Comparison of ENCODE assay signal across 23 cellular contexts in the genomic region with DNA sequence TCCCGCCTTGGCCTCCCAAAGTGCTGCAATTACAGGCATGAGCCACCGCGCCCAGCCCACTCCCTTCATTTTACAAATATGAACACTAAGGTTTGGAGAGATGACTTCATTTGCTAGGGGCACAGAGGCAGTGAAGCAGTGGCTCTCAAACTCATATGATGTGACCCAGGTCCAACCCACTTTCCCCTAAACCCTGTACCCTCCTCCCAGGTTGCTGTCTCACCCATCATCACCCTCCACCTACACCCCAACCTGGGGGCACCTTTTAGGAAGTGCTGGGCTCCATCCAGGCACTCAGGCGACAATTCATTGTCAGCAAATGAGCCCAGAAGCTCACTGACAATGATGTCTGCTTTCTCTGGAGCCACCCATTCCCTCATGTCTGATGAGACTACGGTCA. TPM values are rescaled to one million over a fixed set of nuclear protein-coding genes. Genes with fewer than 3 reads are reported as not detected.
DNase-seq lines count a peak whose midpoint lies in the region; ATAC-seq, FAIRE-seq and TF ChIP-seq lines count a peak whose summit lies in the region.
"Had no signal": no experiment of that assay in that cellular context is flagged by ENCODE, and none has a peak within 500 bp of the region (broad histone marks: within the 10 kb centered on the region; RNA-seq: fewer than 3 reads in every experiment).

No MANE protein-coding gene starts in this region.

- WGBS in HepG2 (ENCODE audit: low lambda C conversion rate): over 99% methylated on average over 5 of the region's 5 CpGs
- WGBS in right lobe of liver (ENCODE audit: insufficient coverage, low coverage, low lambda C conversion rate, missing lambda C conversion rate): 95% methylated on average over 5 of the region's 5 CpGs

- peaks cover 22% of the 10 kb centered on the region for H3K36me3 Mint-ChIP-seq in chondrocyte (ENCODE audit: low read depth)
- peaks cover 62% of the 10 kb centered on the region for H3K36me3 Mint-ChIP-seq in activated CD8-positive, alpha-beta T cell treated with anti-CD3 and anti-CD28 coated beads, Interleukin-2, amount 10 ng/mL, durations not matched to agents 7 days and 5 days (ENCODE audit: low read depth)
- H3K36me3 Mint-ChIP-seq in MCF 10A (ENCODE audit: insufficient read depth, unreplicated experiment): peaks cover 92% of the 10 kb centered on the region

- no peak for FAIRE-seq in HepG2 (lab: Jason Lieb, UNC)
- FAIRE-seq: A204.1, D721Med, G401.6, GM12891, GM19239 had no signal

- H3K36me3 ChIP-seq in HepG2 (replicated peaks in 1 of 2; ENCODE audit: control insufficient read depth in 1 of 2, insufficient read depth in 2 of 2, low read length in 2 of 2) (peaks cover 62 to 82% of the 10 kb centered on the region in 2 experiments), right lobe of liver (peaks cover 0 to 62% (median 21%) of the 10 kb centered on the region in 4 donors), BLaER1 (peaks cover 79% of the 10 kb centered on the region)

- in situ Hi-C loops in HepG2 (cut with HindIII; ENCODE audit: extremely low pct_ligation_motif_present, low pct_unique_long_range_greater_than_20kb): no loop called here

- H3K9ac ChIP-seq in HepG2 (ENCODE audit: insufficient read depth, low read depth, low read length) (no peak overlapping the region), BLaER1 (no peak overlapping the region)

- no peak for TF ChIP-seq POLR2A in HepG2 (IDR thresholded peaks at IDR 0.05; ENCODE audit: insufficient read depth in 1 of 2, low read depth in 2 of 2, low read length in 2 of 2)
- TF ChIP-seq POLR2A in right lobe of liver (IDR thresholded peaks at IDR 0.05): no peak

- DNase-seq in HepG2 (ENCODE audit: low spot score): no peak
- DNase-seq in right lobe of liver: no peak
- DNase-seq in RWPE1 (ENCODE audit: low spot score): no peak
- DNase-seq in chondrocyte (ENCODE audit: low spot score): peak; percentile 43
- no peak for DNase-seq in activated CD8-positive, alpha-beta T cell treated with anti-CD3 and anti-CD28 coated beads, Interleukin-2, amount 10 ng/mL, durations not matched to agents 7 days and 5 days
- DNase-seq in MCF 10A (ENCODE audit: unreplicated experiment): no peak
- DNase-seq in NCI-H187 treated with DMSO at 0.1 percent for 48 hours (lab: John Stamatoyannopoulos, UW): no peak
- DNase-seq: 8988T; AML-193; Caco-2; Calu3; CD4-positive, alpha-beta T cell; CD8-positive, alpha-beta T cell; DMS79 treated with DMSO at 0.1 percent for 48 hours; GF-D8 had no signal

- H3K27ac ChIP-seq in HepG2 (ENCODE audit: extremely low read length, insufficient read depth, low read length) (no peak overlapping the region), right lobe of liver (no peak overlapping the region), BLaER1 (no peak overlapping the region), RWPE1 (0 out of 2 replicates have a peak overlapping the region, but pooled peaks have one; percentile 7)
- H3K27ac ChIP-seq: C4-2B had no signal

- H3K79me2 ChIP-seq in HepG2 (ENCODE audit: insufficient read depth, low read length): peaks cover 17% of the 10 kb centered on the region

- no peak for TF ChIP-seq RAD21 in HepG2 (CRISPR knock-in tag; IDR thresholded peaks at IDR 0.05)

- H4K20me1 ChIP-seq in HepG2 (ENCODE audit: insufficient read depth, low read length) (no peaks in the 10 kb centered on the region), BLaER1 (no peaks in the 10 kb centered on the region)

- H3K9me3 Mint-ChIP-seq in chondrocyte (ENCODE audit: low read depth) (no peaks in the 10 kb centered on the region), MCF 10A (ENCODE audit: unreplicated experiment) (no peaks in the 10 kb centered on the region)
- no peaks in the 10 kb centered on the region for H3K9me3 Mint-ChIP-seq in activated CD8-positive, alpha-beta T cell treated with anti-CD3 and anti-CD28 coated beads, Interleukin-2, amount 10 ng/mL, durations not matched to agents 7 days and 5 days (ENCODE audit: insufficient read depth)
- H3K9me3 Mint-ChIP-seq: CD4-positive, alpha-beta T cell; CD8-positive, alpha-beta T cell had no signal

- H3K27me3 Mint-ChIP-seq in chondrocyte (ENCODE audit: low read depth): no peaks in the 10 kb centered on the region
- no peaks in the 10 kb centered on the region for H3K27me3 Mint-ChIP-seq in activated CD8-positive, alpha-beta T cell treated with anti-CD3 and anti-CD28 coated beads, Interleukin-2, amount 10 ng/mL, durations not matched to agents 7 days and 5 days (ENCODE audit: low read depth)
- no peaks in the 10 kb centered on the region for H3K27me3 Mint-ChIP-seq in MCF 10A (ENCODE audit: insufficient read depth, unreplicated experiment)
- H3K27me3 Mint-ChIP-seq: B cell had no signal

- ATAC-seq in HepG2 (no peak), right lobe of liver (no peak)
- no peak for ATAC-seq in activated CD8-positive, alpha-beta T cell treated with anti-CD3 and anti-CD28 coated beads, Interleukin-2, amount 10 ng/mL, durations not matched to agents 7 days and 5 days
- ATAC-seq: CD8-positive, alpha-beta T cell had no signal

- no peak overlapping the region for H2AFZ ChIP-seq in HepG2 (ENCODE audit: low read length)

- H3K4me2 ChIP-seq in HepG2 (ENCODE audit: low read depth, low read length) (no peak overlapping the region), BLaER1 (peak overlapping the region; percentile 28; the same call in 1 of the 2 replicates)

- peaks cover 22% of the 10 kb centered on the region for H3K4me1 ChIP-seq in HepG2 (ENCODE audit: insufficient read depth, low read length)
- peaks cover 0 to 17% (median 0%) of the 10 kb centered on the region in 4 donors for H3K4me1 ChIP-seq in right lobe of liver
- peaks cover 53% of the 10 kb centered on the region for H3K4me1 ChIP-seq in BLaER1

- H3K4me1 Mint-ChIP-seq in chondrocyte (ENCODE audit: low read depth) (peaks cover 21% of the 10 kb centered on the region), MCF 10A (ENCODE audit: insufficient read depth, unreplicated experiment) (peaks cover 39% of the 10 kb centered on the region)
- peaks cover 37% of the 10 kb centered on the region for H3K4me1 Mint-ChIP-seq in activated CD8-positive, alpha-beta T cell treated with anti-CD3 and anti-CD28 coated beads, Interleukin-2, amount 10 ng/mL, durations not matched to agents 7 days and 5 days (ENCODE audit: low read depth)

- intact Hi-C loops in HepG2 (cut with micrococcal nuclease; ENCODE audit: unreplicated experiment) (no loop called here), right lobe of liver (cut with DNase I) (no loop called here), MCF 10A (cut with micrococcal nuclease) (no loop called here)

- H3K4me3 Mint-ChIP-seq in chondrocyte (ENCODE audit: unreplicated experiment) (no peak overlapping the region), MCF 10A (ENCODE audit: unreplicated experiment) (no peak overlapping the region)
- H3K4me3 Mint-ChIP-seq in activated CD8-positive, alpha-beta T cell treated with anti-CD3 and anti-CD28 coated beads, Interleukin-2, amount 10 ng/mL, durations not matched to agents 7 days and 5 days: no peak overlapping the region
- H3K4me3 Mint-ChIP-seq: B cell; CD4-positive, alpha-beta T cell; CD8-positive, alpha-beta T cell had no signal

- H3K4me3 ChIP-seq in HepG2 (replicated peaks in 1 of 3; ENCODE audit: insufficient read depth in 1 of 3, low read depth in 2 of 3, low read length in 3 of 3): no peak overlapping the region
- H3K4me3 ChIP-seq in right lobe of liver: no peak overlapping the region
- no peak overlapping the region for H3K4me3 ChIP-seq in BLaER1

- no peaks in the 10 kb centered on the region; a peak in 1 of 5 replicates for H3K27me3 ChIP-seq in HepG2 (ENCODE audit: control insufficient read depth in 1 of 2, insufficient read depth in 2 of 2, low read length in 2 of 2)
- H3K27me3 ChIP-seq in right lobe of liver: no peaks in the 10 kb centered on the region
- no peaks in the 10 kb centered on the region for H3K27me3 ChIP-seq in BLaER1

- POLR2A ChIA-PET in HepG2 (lab: Yijun Ruan, JAX): interaction anchor here (1.2 kb wide), 1 partner anchor 33 kb away, joined by 4 read pairs; the partner anchor contains the start of gene HAUS4
- POLR2A ChIA-PET in RWPE1 (lab: Yijun Ruan, JAX; ENCODE audit: low non-redundant PET): no interaction called here
- POLR2A ChIA-PET in activated CD8-positive, alpha-beta T cell treated with anti-CD3 and anti-CD28 coated beads, Interleukin-2, amount 10 ng/mL, durations not matched to agents 7 days and 5 days (lab: Charles Lee): no interaction called here
- POLR2A ChIA-PET in MCF 10A (lab: Yijun Ruan, JAX): no interaction called here

- TF ChIP-seq CTCF in HepG2 (CRISPR knock-in tag; IDR thresholded peaks at IDR 0.05): no peak
- TF ChIP-seq CTCF in right lobe of liver (IDR thresholded peaks at IDR 0.05): no peak
- TF ChIP-seq CTCF in RWPE1 (conservative IDR thresholded peaks at IDR 0.05; ENCODE audit: low read depth): no peak
- no peak for TF ChIP-seq CTCF in chondrocyte (IDR thresholded peaks at IDR 0.05)
- no peak for TF ChIP-seq CTCF in MCF 10A (IDR thresholded peaks at IDR 0.05; ENCODE audit: unreplicated experiment)

- CTCF ChIA-PET in HepG2 (lab: Yijun Ruan, JAX; ENCODE audit: low intra/inter-chr PET ratio, low total read pairs): no interaction called here
- CTCF ChIA-PET in RWPE1 (lab: Yijun Ruan, JAX): no interaction called here
- CTCF ChIA-PET in activated CD8-positive, alpha-beta T cell treated with anti-CD3 and anti-CD28 coated beads, Interleukin-2, amount 10 ng/mL, durations not matched to agents 7 days and 5 days (lab: Charles Lee): no interaction called here
- CTCF ChIA-PET in MCF 10A (lab: Yijun Ruan, JAX): interaction anchor here (0.6 to 1.1 kb wide), 3 partner anchors 37 to 64 kb away, joined by 3 to 4 read pairs (median 4); no protein-coding TSS in a partner anchor

- H3K9me3 ChIP-seq in HepG2 (ENCODE audit: low read length) (no peaks in the 10 kb centered on the region), right lobe of liver (no peaks in the 10 kb centered on the region), BLaER1 (no peaks in the 10 kb centered on the region)
- H3K9me3 ChIP-seq: Caco-2 had no signal

- BruUV-seq in HepG2 (replicated peaks; lab: Mats Ljungman, UMichigan) (no TSS peak), MCF 10A (replicated peaks; lab: Mats Ljungman, UMichigan) (no TSS peak)

- H3K27ac Mint-ChIP-seq in chondrocyte (ENCODE audit: unreplicated experiment) (no peak overlapping the region), MCF 10A (ENCODE audit: low read depth, unreplicated experiment) (no peak overlapping the region)
- no peak overlapping the region for H3K27ac Mint-ChIP-seq in activated CD8-positive, alpha-beta T cell treated with anti-CD3 and anti-CD28 coated beads, Interleukin-2, amount 10 ng/mL, durations not matched to agents 7 days and 5 days
- H3K27ac Mint-ChIP-seq: B cell; CD4-positive, alpha-beta T cell; CD8-positive, alpha-beta T cell had no signal

- TF ChIP-seq EP300 in HepG2 (IDR thresholded peaks at IDR 0.05; ENCODE audit: low read depth in 2 of 2, low read length in 2 of 2): no peak
- no peak for TF ChIP-seq EP300 in HepG2 (CRISPR knock-in tag; IDR thresholded peaks at IDR 0.05; ENCODE audit: borderline replicate concordance)

RNA-seq across cellular contexts. Expression of gene RBM23, which starts 4.8 kb away (rescaled TPM):
- total RNA-seq in HepG2 (2016; rRNA removed; fragmentation: Illumina TruSeq; extraction: Trizol) (0.52 and 1.5 TPM in 2 replicates), right lobe of liver (10 to 100 TPM; 22.2 to 38.0 (median 34.0) TPM), chondrocyte (51.3 to 72.0 TPM (median 53.1 TPM) in 3 replicates), MCF 10A (2022) (57.6 and 60.6 TPM in 2 replicates)
- 1.3 and 3.6 TPM in 2 replicates for total RNA-seq in HepG2 (2016; cell fraction: cytosol; rRNA removed; fragmentation: Illumina TruSeq; extraction: Trizol; ENCODE audit: low read depth)
- 0.61 and 1.6 TPM in 2 replicates for total RNA-seq in HepG2 (2016; cell fraction: insoluble cytoplasmic fraction; rRNA removed; fragmentation: Illumina TruSeq; extraction: Trizol)
- 0.71 and 0.76 TPM in 2 replicates for total RNA-seq in HepG2 (2016; cell fraction: membrane; rRNA removed; fragmentation: Illumina TruSeq; extraction: Trizol)
- total RNA-seq in HepG2 (2016; cell fraction: nucleus; rRNA removed; fragmentation: Illumina TruSeq; extraction: Trizol): 1.2 and 2.0 TPM in 2 replicates
- polyA plus RNA-seq in HepG2 (2011; rRNA removed): 2.1 and 2.9 TPM in 2 replicates
- 0.87 and 0.90 TPM in 2 replicates for polyA plus RNA-seq in HepG2 (2011; cell fraction: cytosol; rRNA removed)
- 7.7 and 10.1 TPM in 2 replicates for polyA plus RNA-seq in HepG2 (2011; cell fraction: nucleus; rRNA removed)
- polyA plus RNA-seq in HepG2 (2012): 2.0 and 2.8 TPM in 2 replicates
- polyA plus RNA-seq in HepG2 (2016; cell fraction: cytosol; fragmentation: Illumina TruSeq; extraction: Trizol; ENCODE audit: low read depth): 0.17 and 0.28 TPM in 2 replicates
- 0.76 and 1.0 TPM in 2 replicates for polyA plus RNA-seq in HepG2 (2016; cell fraction: insoluble cytoplasmic fraction; fragmentation: Illumina TruSeq; extraction: Trizol; ENCODE audit: low read depth)
- polyA plus RNA-seq in HepG2 (2016; cell fraction: membrane; fragmentation: Illumina TruSeq; extraction: Trizol; ENCODE audit: low read depth): 0.27 and 0.43 TPM in 2 replicates
- polyA plus RNA-seq in HepG2 (2016; cell fraction: nucleus; fragmentation: Illumina TruSeq; extraction: Trizol; ENCODE audit: insufficient read depth, low read depth): 3.6 and 4.3 TPM in 2 replicates
- polyA minus RNA-seq in HepG2 (2011; rRNA and poly(A)+ RNA removed; ENCODE audit: low replicate concordance): 5.4 and 70.7 TPM in 2 replicates
- 0.97 and 1.6 TPM in 2 replicates for polyA minus RNA-seq in HepG2 (2011; cell fraction: cytosol; rRNA and poly(A)+ RNA removed)
- 14.7 and 14.8 TPM in 2 replicates for polyA minus RNA-seq in HepG2 (2011; cell fraction: nucleus; rRNA and poly(A)+ RNA removed)
- total RNA-seq in activated CD8-positive, alpha-beta T cell treated with anti-CD3 and anti-CD28 coated beads, Interleukin-2, amount 10 ng/mL, durations not matched to agents 7 days and 5 days: 10 to 100 TPM; 77.1 to 81.2 TPM

RNA-seq across cellular contexts. Expression of gene PRMT5, which starts 5.4 kb away (rescaled TPM):
- total RNA-seq in HepG2 (2016; rRNA removed; fragmentation: Illumina TruSeq; extraction: Trizol): 210 and 289 TPM in 2 replicates
- total RNA-seq in HepG2 (2016; cell fraction: cytosol; rRNA removed; fragmentation: Illumina TruSeq; extraction: Trizol; ENCODE audit: low read depth): 154 and 171 TPM in 2 replicates
- 224 and 314 TPM in 2 replicates for total RNA-seq in HepG2 (2016; cell fraction: insoluble cytoplasmic fraction; rRNA removed; fragmentation: Illumina TruSeq; extraction: Trizol)
- total RNA-seq in HepG2 (2016; cell fraction: membrane; rRNA removed; fragmentation: Illumina TruSeq; extraction: Trizol): 131 and 139 TPM in 2 replicates
- total RNA-seq in HepG2 (2016; cell fraction: nucleus; rRNA removed; fragmentation: Illumina TruSeq; extraction: Trizol): 137 and 144 TPM in 2 replicates
- 329 and 354 TPM in 2 replicates for polyA plus RNA-seq in HepG2 (2011; rRNA removed)
- polyA plus RNA-seq in HepG2 (2011; cell fraction: cytosol; rRNA removed): 348 and 362 TPM in 2 replicates
- polyA plus RNA-seq in HepG2 (2011; cell fraction: nucleus; rRNA removed): 327 and 362 TPM in 2 replicates
- polyA plus RNA-seq in HepG2 (2012): 137 and 192 TPM in 2 replicates
- 39.5 and 40.9 TPM in 2 replicates for polyA plus RNA-seq in HepG2 (2016; cell fraction: cytosol; fragmentation: Illumina TruSeq; extraction: Trizol; ENCODE audit: low read depth)
- polyA plus RNA-seq in HepG2 (2016; cell fraction: insoluble cytoplasmic fraction; fragmentation: Illumina TruSeq; extraction: Trizol; ENCODE audit: low read depth): 294 and 308 TPM in 2 replicates
- 72.5 and 74.3 TPM in 2 replicates for polyA plus RNA-seq in HepG2 (2016; cell fraction: membrane; fragmentation: Illumina TruSeq; extraction: Trizol; ENCODE audit: low read depth)
- 212 and 229 TPM in 2 replicates for polyA plus RNA-seq in HepG2 (2016; cell fraction: nucleus; fragmentation: Illumina TruSeq; extraction: Trizol; ENCODE audit: insufficient read depth, low read depth)
- 563 and 739 TPM in 2 replicates for polyA minus RNA-seq in HepG2 (2011; rRNA and poly(A)+ RNA removed; ENCODE audit: low replicate concordance)
- polyA minus RNA-seq in HepG2 (2011; cell fraction: cytosol; rRNA and poly(A)+ RNA removed): 136 and 191 TPM in 2 replicates
- 169 and 174 TPM in 2 replicates for polyA minus RNA-seq in HepG2 (2011; cell fraction: nucleus; rRNA and poly(A)+ RNA removed)
- total RNA-seq in right lobe of liver: 10 to 100 TPM; 22.5 to 32.1 (median 25.7) TPM
- 42.0 to 59.5 TPM (median 50.4 TPM) in 3 replicates for total RNA-seq in chondrocyte
- total RNA-seq in activated CD8-positive, alpha-beta T cell treated with anti-CD3 and anti-CD28 coated beads, Interleukin-2, amount 10 ng/mL, durations not matched to agents 7 days and 5 days: 10 to 100 TPM; 55.5 to 64.9 TPM
- total RNA-seq in MCF 10A (2022): 175 and 201 TPM in 2 replicates

RNA-seq across cellular contexts. Expression of gene HAUS4, which starts 33.1 kb away (rescaled TPM):
- total RNA-seq in HepG2 (2016; rRNA removed; fragmentation: Illumina TruSeq; extraction: Trizol) (130 and 141 TPM in 2 replicates), right lobe of liver (10 to 100 TPM in 4 of 6 experiments, 1 to 10 TPM in 2; 6.8 to 17.9 (median 12.4) TPM), chondrocyte (27.6 to 35.2 TPM (median 29.3 TPM) in 3 replicates), MCF 10A (2022) (39.0 and 44.4 TPM in 2 replicates)
- 124 and 143 TPM in 2 replicates for total RNA-seq in HepG2 (2016; cell fraction: cytosol; rRNA removed; fragmentation: Illumina TruSeq; extraction: Trizol; ENCODE audit: low read depth)
- total RNA-seq in HepG2 (2016; cell fraction: insoluble cytoplasmic fraction; rRNA removed; fragmentation: Illumina TruSeq; extraction: Trizol): 128 and 148 TPM in 2 replicates
- total RNA-seq in HepG2 (2016; cell fraction: membrane; rRNA removed; fragmentation: Illumina TruSeq; extraction: Trizol): 134 and 154 TPM in 2 replicates
- 82.9 and 84.6 TPM in 2 replicates for total RNA-seq in HepG2 (2016; cell fraction: nucleus; rRNA removed; fragmentation: Illumina TruSeq; extraction: Trizol)
- 64.7 and 74.4 TPM in 2 replicates for polyA plus RNA-seq in HepG2 (2011; rRNA removed)
- polyA plus RNA-seq in HepG2 (2011; cell fraction: cytosol; rRNA removed): 49.6 and 52.3 TPM in 2 replicates
- polyA plus RNA-seq in HepG2 (2011; cell fraction: nucleus; rRNA removed): 90.4 and 93.9 TPM in 2 replicates
- 58.5 and 83.9 TPM in 2 replicates for polyA plus RNA-seq in HepG2 (2012)
- 42.0 and 47.4 TPM in 2 replicates for polyA plus RNA-seq in HepG2 (2016; cell fraction: cytosol; fragmentation: Illumina TruSeq; extraction: Trizol; ENCODE audit: low read depth)
- polyA plus RNA-seq in HepG2 (2016; cell fraction: insoluble cytoplasmic fraction; fragmentation: Illumina TruSeq; extraction: Trizol; ENCODE audit: low read depth): 106 and 115 TPM in 2 replicates
- polyA plus RNA-seq in HepG2 (2016; cell fraction: membrane; fragmentation: Illumina TruSeq; extraction: Trizol; ENCODE audit: low read depth): 86.6 and 89.8 TPM in 2 replicates
- polyA plus RNA-seq in HepG2 (2016; cell fraction: nucleus; fragmentation: Illumina TruSeq; extraction: Trizol; ENCODE audit: insufficient read depth, low read depth): 118 and 127 TPM in 2 replicates
- 39.3 and 43.1 TPM in 2 replicates for polyA minus RNA-seq in HepG2 (2011; rRNA and poly(A)+ RNA removed; ENCODE audit: low replicate concordance)
- polyA minus RNA-seq in HepG2 (2011; cell fraction: cytosol; rRNA and poly(A)+ RNA removed): 27.3 and 39.3 TPM in 2 replicates
- polyA minus RNA-seq in HepG2 (2011; cell fraction: nucleus; rRNA and poly(A)+ RNA removed): 50.6 and 59.4 TPM in 2 replicates
- total RNA-seq in activated CD8-positive, alpha-beta T cell treated with anti-CD3 and anti-CD28 coated beads, Interleukin-2, amount 10 ng/mL, durations not matched to agents 7 days and 5 days: 10 to 100 TPM; 74.7 to 79.1 TPM

RNA-seq across cellular contexts. Expression of gene REM2, which starts 40.7 kb away (rescaled TPM):
- not detected in 2 replicates for total RNA-seq in HepG2 (2016; rRNA removed; fragmentation: Illumina TruSeq; extraction: Trizol)
- total RNA-seq in HepG2 (2016; cell fraction: cytosol; rRNA removed; fragmentation: Illumina TruSeq; extraction: Trizol; ENCODE audit: low read depth): not detected in 2 replicates
- not detected in 2 replicates for total RNA-seq in HepG2 (2016; cell fraction: insoluble cytoplasmic fraction; rRNA removed; fragmentation: Illumina TruSeq; extraction: Trizol)
- total RNA-seq in HepG2 (2016; cell fraction: membrane; rRNA removed; fragmentation: Illumina TruSeq; extraction: Trizol): not detected in 2 replicates
- not detected in 2 replicates for total RNA-seq in HepG2 (2016; cell fraction: nucleus; rRNA removed; fragmentation: Illumina TruSeq; extraction: Trizol)
- 0.20 and 0.31 TPM in 2 replicates for polyA plus RNA-seq in HepG2 (2011; rRNA removed)
- 0.04 and 0.05 TPM in 2 replicates for polyA plus RNA-seq in HepG2 (2011; cell fraction: cytosol; rRNA removed)
- 1.1 and 1.9 TPM in 2 replicates for polyA plus RNA-seq in HepG2 (2011; cell fraction: nucleus; rRNA removed)
- 0.21 and 0.67 TPM in 2 replicates for polyA plus RNA-seq in HepG2 (2012)
- polyA plus RNA-seq in HepG2 (2016; cell fraction: cytosol; fragmentation: Illumina TruSeq; extraction: Trizol; ENCODE audit: low read depth): not detected in 2 replicates
- polyA plus RNA-seq in HepG2 (2016; cell fraction: insoluble cytoplasmic fraction; fragmentation: Illumina TruSeq; extraction: Trizol; ENCODE audit: low read depth): not detected in 2 replicates
- not detected in 2 replicates for polyA plus RNA-seq in HepG2 (2016; cell fraction: membrane; fragmentation: Illumina TruSeq; extraction: Trizol; ENCODE audit: low read depth)
- not detected in 2 replicates for polyA plus RNA-seq in HepG2 (2016; cell fraction: nucleus; fragmentation: Illumina TruSeq; extraction: Trizol; ENCODE audit: insufficient read depth, low read depth)
- polyA minus RNA-seq in HepG2 (2011; rRNA and poly(A)+ RNA removed; ENCODE audit: low replicate concordance): 0.26 and 0.30 TPM in 2 replicates
- polyA minus RNA-seq in HepG2 (2011; cell fraction: cytosol; rRNA and poly(A)+ RNA removed): not detected in 2 replicates
- polyA minus RNA-seq in HepG2 (2011; cell fraction: nucleus; rRNA and poly(A)+ RNA removed): 0.25 and 0.90 TPM in 2 replicates
- total RNA-seq in right lobe of liver: under 1 TPM in 2 of 6 experiments, not detected in 4; 0.10 to 0.12 TPM
- 0.10 TPM in 1 of 3 replicates, not detected in the others for total RNA-seq in chondrocyte
- under 1 TPM; 0.21 to 0.61 TPM for total RNA-seq in activated CD8-positive, alpha-beta T cell treated with anti-CD3 and anti-CD28 coated beads, Interleukin-2, amount 10 ng/mL, durations not matched to agents 7 days and 5 days
- 0.26 and 0.47 TPM in 2 replicates for total RNA-seq in MCF 10A (2022)

RNA-seq across cellular contexts. Expression of gene LRP10, which starts 52.2 kb away (rescaled TPM):
- total RNA-seq in HepG2 (2016; rRNA removed; fragmentation: Illumina TruSeq; extraction: Trizol) (8.6 and 16.9 TPM in 2 replicates), right lobe of liver (10 to 100 TPM; 31.0 to 54.5 (median 44.6) TPM), chondrocyte (124 to 168 TPM (median 167 TPM) in 3 replicates), MCF 10A (2022) (71.0 and 83.1 TPM in 2 replicates)
- total RNA-seq in HepG2 (2016; cell fraction: cytosol; rRNA removed; fragmentation: Illumina TruSeq; extraction: Trizol; ENCODE audit: low read depth): 4.6 and 5.4 TPM in 2 replicates
- 8.2 and 17.2 TPM in 2 replicates for total RNA-seq in HepG2 (2016; cell fraction: insoluble cytoplasmic fraction; rRNA removed; fragmentation: Illumina TruSeq; extraction: Trizol)
- 13.8 and 15.6 TPM in 2 replicates for total RNA-seq in HepG2 (2016; cell fraction: membrane; rRNA removed; fragmentation: Illumina TruSeq; extraction: Trizol)
- total RNA-seq in HepG2 (2016; cell fraction: nucleus; rRNA removed; fragmentation: Illumina TruSeq; extraction: Trizol): 15.9 and 21.6 TPM in 2 replicates
- polyA plus RNA-seq in HepG2 (2011; rRNA removed): 45.2 and 80.6 TPM in 2 replicates
- 49.4 and 54.8 TPM in 2 replicates for polyA plus RNA-seq in HepG2 (2011; cell fraction: cytosol; rRNA removed)
- polyA plus RNA-seq in HepG2 (2011; cell fraction: nucleus; rRNA removed): 70.7 and 85.9 TPM in 2 replicates
- 45.8 and 84.6 TPM in 2 replicates for polyA plus RNA-seq in HepG2 (2012)
- polyA plus RNA-seq in HepG2 (2016; cell fraction: cytosol; fragmentation: Illumina TruSeq; extraction: Trizol; ENCODE audit: low read depth): 6.5 and 7.4 TPM in 2 replicates
- 8.2 and 10.9 TPM in 2 replicates for polyA plus RNA-seq in HepG2 (2016; cell fraction: insoluble cytoplasmic fraction; fragmentation: Illumina TruSeq; extraction: Trizol; ENCODE audit: low read depth)
- 11.6 and 13.0 TPM in 2 replicates for polyA plus RNA-seq in HepG2 (2016; cell fraction: membrane; fragmentation: Illumina TruSeq; extraction: Trizol; ENCODE audit: low read depth)
- polyA plus RNA-seq in HepG2 (2016; cell fraction: nucleus; fragmentation: Illumina TruSeq; extraction: Trizol; ENCODE audit: insufficient read depth, low read depth): 22.9 and 23.5 TPM in 2 replicates
- 73.0 and 241 TPM in 2 replicates for polyA minus RNA-seq in HepG2 (2011; rRNA and poly(A)+ RNA removed; ENCODE audit: low replicate concordance)
- 55.0 and 77.3 TPM in 2 replicates for polyA minus RNA-seq in HepG2 (2011; cell fraction: cytosol; rRNA and poly(A)+ RNA removed)
- polyA minus RNA-seq in HepG2 (2011; cell fraction: nucleus; rRNA and poly(A)+ RNA removed): 23.4 and 37.7 TPM in 2 replicates
- total RNA-seq in activated CD8-positive, alpha-beta T cell treated with anti-CD3 and anti-CD28 coated beads, Interleukin-2, amount 10 ng/mL, durations not matched to agents 7 days and 5 days: 10 to 100 TPM; 37.1 to 40.7 TPM

Comparison
In these comparisons a context has a peak if more than half of its experiments do, and no peak if none do; other contexts are left out.
1. RNA of gene RBM23, which starts 4.8 kb away (total RNA-seq): 77.1 to 81.2 TPM in activated CD8-positive, alpha-beta T cell treated with anti-CD3 and anti-CD28 coated beads, Interleukin-2, amount 10 ng/mL, durations not matched to agents 7 days and 5 days, 57.6 to 60.6 TPM in MCF 10A, 51.3 to 72.0 TPM in chondrocyte and 22.2 to 38.0 TPM in right lobe of liver; 0.52 to 3.6 TPM in HepG2; every median in the first group is over 4 times any median in the second.